Comparison of ENCODE assay signal across 9 cellular contexts in the genomic region with DNA sequence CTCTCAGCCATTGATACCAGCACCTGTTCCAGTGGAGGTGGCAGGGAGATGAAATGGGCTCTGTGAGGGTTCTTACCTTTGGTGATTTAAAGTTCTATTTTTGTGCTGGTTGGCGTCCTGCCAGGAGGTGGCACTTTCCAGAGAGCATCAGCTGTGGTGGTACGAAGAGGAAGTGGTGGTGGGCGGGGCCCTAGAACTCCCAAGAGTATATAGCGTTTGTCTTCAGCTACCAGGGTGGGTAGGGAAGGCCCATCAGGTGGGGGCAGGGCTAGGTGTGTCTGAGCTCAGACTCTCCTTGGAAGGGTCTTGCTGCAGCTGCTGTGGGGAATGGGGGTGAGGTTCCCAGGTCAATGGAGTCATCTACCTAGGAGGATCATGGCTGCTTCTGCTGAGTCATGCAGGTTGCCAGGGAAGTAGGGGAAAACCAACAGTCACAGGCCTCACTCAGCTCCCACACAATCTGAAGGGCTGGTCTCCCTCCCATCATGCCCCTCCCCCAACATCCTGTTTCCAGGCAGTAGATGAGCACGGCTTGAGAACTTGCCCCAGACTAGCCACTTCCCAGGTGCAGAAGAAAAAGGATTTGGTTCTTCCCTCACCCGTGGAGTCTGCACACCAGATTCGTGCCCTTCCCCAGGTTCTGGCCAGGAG. TPM values are rescaled to one million over a fixed set of nuclear protein-coding genes. Genes with fewer than 3 reads are reported as not detected.
DNase-seq lines count a peak whose midpoint lies in the region; ATAC-seq and TF ChIP-seq lines count a peak whose summit lies in the region.
"Had no signal": no experiment of that assay in that cellular context is flagged by ENCODE, and none has a peak within 500 bp of the region (broad histone marks: within the 10 kb centered on the region; RNA-seq: fewer than 3 reads in every experiment).

No MANE protein-coding gene starts in this region.

- peaks cover 2% of the 10 kb centered on the region for H3K27me3 Mint-ChIP-seq in CD8-positive, alpha-beta T cell (ENCODE audit: low read depth)

- CTCF ChIA-PET in CD8-positive, alpha-beta T cell (lab: Charles Lee) = no interaction called here
- CTCF ChIA-PET in HEK293T (lab: Yijun Ruan, JAX) = no interaction called here

- H3K4me1 Mint-ChIP-seq in CD8-positive, alpha-beta T cell (ENCODE audit: low read depth) = peaks cover 27% of the 10 kb centered on the region
- H3K4me1 Mint-ChIP-seq: neural crest cell had no signal

- no peaks in the 10 kb centered on the region for H3K36me3 Mint-ChIP-seq in CD8-positive, alpha-beta T cell

- POLR2A ChIA-PET in CD8-positive, alpha-beta T cell (lab: Charles Lee) = no interaction called here
- POLR2A ChIA-PET in HEK293T (lab: Yijun Ruan, JAX) = no interaction called here

- DNase-seq in CD8-positive, alpha-beta T cell = peak; percentile 14 to 68 (median 36)
- DNase-seq in activated CD4-positive, alpha-beta T cell treated with anti-CD3 and anti-CD28 coated beads for 48 hours = peak; percentile 47
- DNase-seq in iris pigment epithelial cell (ENCODE audit: low read depth) (peak; percentile 45), NCI-H1105 treated with DMSO at 0.1 percent for 48 hours (lab: John Stamatoyannopoulos, UW) (no peak), occipital lobe (lab: John Stamatoyannopoulos, UW) (no peak), HEK293T (ENCODE audit: extremely low spot score) (no peak), SHP77 treated with DMSO at 0.1 percent for 48 hours (lab: John Stamatoyannopoulos, UW) (no peak)

- no peak overlapping the region for H3K4me3 Mint-ChIP-seq in CD8-positive, alpha-beta T cell
- H3K4me3 Mint-ChIP-seq: neural crest cell had no signal

- peak; percentile 20 for ATAC-seq in CD8-positive, alpha-beta T cell
- peak; percentile 69 for ATAC-seq in HG03025 (IDR thresholded peaks at IDR 0.05; ENCODE audit: low FRiP score, unreplicated experiment)

- H3K27ac Mint-ChIP-seq in CD8-positive, alpha-beta T cell = no peak overlapping the region

- no peaks in the 10 kb centered on the region for H3K36me3 ChIP-seq in CD8-positive, alpha-beta T cell (ENCODE audit: insufficient read depth, low read length)

- peaks cover 5% of the 10 kb centered on the region for H3K9me3 Mint-ChIP-seq in CD8-positive, alpha-beta T cell

- H3K4me3 ChIP-seq in CD8-positive, alpha-beta T cell (ENCODE audit: low read depth, low read length) = no peak overlapping the region

- intact Hi-C loops in CD8-positive, alpha-beta T cell (cut with DNase I, micrococcal nuclease) = no loop called here

- no peak for TF ChIP-seq CTCF in CD8-positive, alpha-beta T cell (IDR thresholded peaks at IDR 0.05)

- no peak overlapping the region for H3K27ac ChIP-seq in CD8-positive, alpha-beta T cell (ENCODE audit: low read depth, low read length)

- no peaks in the 10 kb centered on the region for H3K9me3 ChIP-seq in CD8-positive, alpha-beta T cell (ENCODE audit: low read length)

- peaks cover 11% of the 10 kb centered on the region for H3K4me1 ChIP-seq in CD8-positive, alpha-beta T cell (ENCODE audit: insufficient read depth, low read length)

- no peaks in the 10 kb centered on the region for H3K27me3 ChIP-seq in CD8-positive, alpha-beta T cell (ENCODE audit: insufficient read depth, low read length)

TF ChIP-seq in HEK293T, 16 proteins besides CTCF, POLR2A, EP300 and RAD21:
- TF ChIP-seq TARDBP (IDR thresholded peaks at IDR 0.05) (no peak), ARNT (IDR thresholded peaks at IDR 0.05) (no peak), BHLHE40 (IDR thresholded peaks at IDR 0.05; ENCODE audit: borderline replicate concordance) (no peak), SUZ12 (IDR thresholded peaks at IDR 0.05) (no peak), ELF4 (IDR thresholded peaks at IDR 0.05) (no peak), SP1 (IDR thresholded peaks at IDR 0.05) (no peak), HDGF (IDR thresholded peaks at IDR 0.05; ENCODE audit: borderline replicate concordance) (no peak), FOXM1 (IDR thresholded peaks at IDR 0.05; ENCODE audit: borderline replicate concordance) (no peak), PKNOX1 (IDR thresholded peaks at IDR 0.05) (no peak), FOXA1 (IDR thresholded peaks at IDR 0.05) (no peak), ZNF384 (IDR thresholded peaks at IDR 0.05) (no peak), LEF1 (IDR thresholded peaks at IDR 0.05; ENCODE audit: borderline replicate concordance) (no peak), L3MBTL2 (conservative IDR thresholded peaks at IDR 0.05) (no peak), CTBP1 (IDR thresholded peaks at IDR 0.05; ENCODE audit: borderline replicate concordance) (no peak), FOXK2 (IDR thresholded peaks at IDR 0.05) (no peak), NFRKB (IDR thresholded peaks at IDR 0.05) (no peak)

RNA-seq across cellular contexts. Expression of gene MOXD1, which starts 46.6 kb away (rescaled TPM):
- not detected for total RNA-seq in CD8-positive, alpha-beta T cell
- total RNA-seq in occipital lobe = 18.6 TPM

Comparison
In these comparisons a context has a peak if more than half of its experiments do, and no peak if none do; other contexts are left out.
1. DNase-seq: peak in CD8-positive, alpha-beta T cell (7 of 7), activated CD4-positive, alpha-beta T cell treated with anti-CD3 and anti-CD28 coated beads for 48 hours (single experiment) and iris pigment epithelial cell (single experiment); none in NCI-H1105 treated with DMSO at 0.1 percent for 48 hours (single experiment), occipital lobe (single experiment), HEK293T (single experiment) and SHP77 treated with DMSO at 0.1 percent for 48 hours (single experiment).
2. RNA of gene MOXD1, which starts 46.6 kb away (total RNA-seq): 18.6 TPM in occipital lobe (single experiment); not detected in CD8-positive, alpha-beta T cell; every median in the first group is over 10 times any median in the second.